Comparison of ENCODE assay signal across 29 cellular contexts in genomic region chr2:191754103-191754502, GRCh38.
"Had no signal": no experiment of that assay in that cellular context is flagged by ENCODE, and none has a peak within 500 bp of the region (broad histone marks: within the 10 kb centered on the region; RNA-seq: fewer than 3 reads in every experiment).

No MANE protein-coding gene starts in this region.

- H3K36me3 ChIP-seq: esophagus muscularis mucosa, gastrocnemius medialis had no signal

- H3K27me3 ChIP-seq: esophagus muscularis mucosa, foreskin keratinocyte, gastrocnemius medialis had no signal

- DNase-seq: activated CD4-positive, alpha-beta T cell treated with anti-CD3 and anti-CD28 coated beads for 1 hour; activated CD4-positive, alpha-beta T cell treated with anti-CD3 and anti-CD28 coated beads for 4 hours; activated CD4-positive, alpha-beta T cell treated with anti-CD3 and anti-CD28 coated beads, Interleukin-2, amount 10 ng/mL, durations not matched to agents 7 days and 5 days; activated CD4-positive, alpha-beta T cell treated with anti-CD3 and anti-CD28 coated beads, Interleukin-2, amount 50 U/mL, for 48 hours; activated CD8-positive, alpha-beta memory T cell treated with anti-CD3 and anti-CD28 coated beads for 24 hours; activated CD8-positive, alpha-beta T cell treated with anti-CD3 and anti-CD28 coated beads for 36 hours; activated effector memory CD4-positive, alpha-beta T cell treated with Interleukin-2 at 50 U/mL for 16 hours; activated gamma-delta T cell treated with Interleukin-2 at 50 U/mL for 16 hours; activated naive CD4-positive, alpha-beta T cell treated with anti-CD3 and anti-CD28 coated beads, Interleukin-2, amount 50 U/mL, for 16 hours; activated naive CD4-positive, alpha-beta T cell treated with Interleukin-2 at 50 U/mL for 16 hours; activated T-cell treated with anti-CD3 and anti-CD28 coated beads, Interleukin-2, amount 50 U/mL, for 4 hours; amniotic stem cell; anterior cingulate cortex; caudate nucleus; cortex of kidney; dermis blood vessel endothelial cell; effector CD4-positive, alpha-beta T cell; effector memory CD8-positive, alpha-beta T cell; erythroblast; foreskin keratinocyte; gastrocnemius medialis; glutamatergic neuron; T-helper 2 cell had no signal

- H3K4me3 ChIP-seq: esophagus muscularis mucosa, gastrocnemius medialis had no signal

- H3K27ac ChIP-seq: esophagus muscularis mucosa, foreskin keratinocyte, gastrocnemius medialis, VCaP had no signal

- H3K4me1 ChIP-seq: gastrocnemius medialis had no signal

- ATAC-seq: activated CD8-positive, alpha-beta T cell treated with anti-CD3 and anti-CD28 coated beads for 36 hours; activated T-cell treated with anti-CD3 and anti-CD28 coated beads, Interleukin-2, amount 50 U/mL, for 4 hours; activated T-helper 17 cell treated with anti-CD3 and anti-CD28 coated beads, Interleukin-2, amount 50 U/mL, for 72 hours; effector memory CD8-positive, alpha-beta T cell; foreskin keratinocyte; gastrocnemius medialis; WTC11 had no signal

- FAIRE-seq: astrocyte, colon had no signal

- H3K9me3 ChIP-seq: esophagus muscularis mucosa, gastrocnemius medialis had no signal
